ENCODE assay signal across 22 cellular contexts in the genomic region with DNA sequence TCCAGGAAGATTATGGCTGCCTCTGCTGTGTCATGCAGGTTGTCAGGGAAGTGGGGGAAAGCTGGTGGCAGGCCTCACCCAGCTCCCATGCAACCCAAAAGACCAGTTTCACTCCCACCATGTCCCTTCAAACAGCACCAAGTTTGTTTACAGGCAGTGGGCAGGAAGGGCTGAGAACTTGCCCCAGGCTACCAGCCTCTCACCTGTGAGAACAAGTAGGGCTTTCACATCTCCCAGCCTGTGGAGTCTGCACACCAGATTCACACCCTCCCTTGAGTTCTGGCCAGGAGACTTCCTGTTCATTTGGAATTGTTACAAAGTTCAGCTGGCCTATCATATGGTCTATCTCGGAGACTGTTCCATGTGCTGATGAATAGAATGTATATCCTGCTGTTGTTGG.
"Had no signal": no experiment of that assay in that cellular context is flagged by ENCODE, and none has a peak within 500 bp of the region (broad histone marks: within the 10 kb centered on the region; RNA-seq: fewer than 3 reads in every experiment).

No MANE protein-coding gene starts in this region.

- H3K27me3 ChIP-seq: cardiac muscle cell, heart left ventricle, neural progenitor cell, stomach, suprapubic skin, transverse colon had no signal

- H3K4me1 ChIP-seq: heart left ventricle, lower lobe of right lung, neural progenitor cell, stomach, suprapubic skin, transverse colon had no signal

- H3K4me1 Mint-ChIP-seq: neural progenitor cell had no signal

- ATAC-seq: heart left ventricle; left lobe of liver; lower lobe of right lung; naive thymus-derived CD4-positive, alpha-beta T cell; sciatic nerve; stimulated activated memory B cell treated with anti-CD40 and anti-IgM and Interleukin-4, amounts not matched to agents 10 μg/mL and 1 μg/mL and 100 μg/mL, for 72 hours had no signal

- H3K4me3 Mint-ChIP-seq: activated naive CD4-positive, alpha-beta T cell treated with anti-CD3 and anti-CD28 coated beads for 36 hours; dendritic cell treated with granulocyte-macrophage colony-stimulating factor and Interleukin-4, amounts not matched to agents 40 ng/mL and 50 ng/mL, for 4 days; naive thymus-derived CD4-positive, alpha-beta T cell; neural progenitor cell; stimulated activated memory B cell treated with anti-CD40 and anti-IgM and Interleukin-4, amounts not matched to agents 10 μg/mL and 1 μg/mL and 100 μg/mL, for 72 hours had no signal

- H3K27ac Mint-ChIP-seq: activated naive CD4-positive, alpha-beta T cell treated with anti-CD3 and anti-CD28 coated beads for 36 hours; dendritic cell treated with granulocyte-macrophage colony-stimulating factor and Interleukin-4, amounts not matched to agents 40 ng/mL and 50 ng/mL, for 4 days; neural progenitor cell; stimulated activated memory B cell treated with anti-CD40 and anti-IgM and Interleukin-4, amounts not matched to agents 10 μg/mL and 1 μg/mL and 100 μg/mL, for 72 hours had no signal

- H3K27me3 Mint-ChIP-seq: dendritic cell treated with granulocyte-macrophage colony-stimulating factor and Interleukin-4, amounts not matched to agents 40 ng/mL and 50 ng/mL, for 4 days; naive thymus-derived CD4-positive, alpha-beta T cell; stimulated activated memory B cell treated with anti-CD40 and anti-IgM and Interleukin-4, amounts not matched to agents 10 μg/mL and 1 μg/mL and 100 μg/mL, for 72 hours had no signal

- H3K4me3 ChIP-seq: cardiac muscle cell, heart left ventricle, lower lobe of right lung, neural progenitor cell, smooth muscle cell, stomach, suprapubic skin, transverse colon had no signal

- DNase-seq: activated CD8-positive, alpha-beta memory T cell treated with anti-CD3 and anti-CD28 coated beads, Interleukin-2, amount 50 U/mL, for 4 hours; activated effector memory CD4-positive, alpha-beta T cell treated with Interleukin-2 at 50 U/mL for 16 hours; activated naive CD4-positive, alpha-beta T cell treated with anti-CD3 and anti-CD28 coated beads for 36 hours; activated T-cell treated with anti-CD3 and anti-CD28 coated beads, Interleukin-2, amount 50 U/mL, for 48 hours; amygdala; effector CD8-positive, alpha-beta T cell; heart left ventricle; lower lobe of right lung; naive thymus-derived CD4-positive, alpha-beta T cell; posterior cingulate gyrus; stimulated activated CD4-positive, alpha-beta T cell treated with anti-CD3 and anti-CD28 coated beads, Interleukin-15, amount 100 ng/mL, for 24 hours; stomach; T-helper 9 cell; transverse colon had no signal

- H3K27ac ChIP-seq: cardiac muscle cell, heart left ventricle, lower lobe of right lung, neural progenitor cell, stomach, suprapubic skin, transverse colon had no signal
